Comparison of ENCODE assay signal across 18 cellular contexts in genomic region chr9:123611228-123611627, GRCh38.
DNase-seq lines count a peak whose midpoint lies in the region; ATAC-seq, FAIRE-seq and TF ChIP-seq lines count a peak whose summit lies in the region.
"Had no signal": no experiment of that assay in that cellular context is flagged by ENCODE, and none has a peak within 500 bp of the region (broad histone marks: within the 10 kb centered on the region; RNA-seq: fewer than 3 reads in every experiment).

No MANE protein-coding gene starts in this region.

- intact Hi-C loops in kidney (cut with DNase I) = no loop called here

- no peak overlapping the region for H2AFZ ChIP-seq in GM23248

- DNase-seq in AG09309 (ENCODE audit: low read depth) = peak; percentile 39
- peak; percentile 52 for DNase-seq in GM23248
- DNase-seq in dedifferentiated amniotic fluid mesenchymal stem cell (ENCODE audit: extremely low spot score) = peak; percentile 30
- DNase-seq in kidney = no peak
- DNase-seq in activated CD4-positive, alpha-beta T cell treated with anti-CD3 and anti-CD28 coated beads for 48 hours = no peak
- no peak for DNase-seq in T1000 (lab: John Stamatoyannopoulos, UW)
- DNase-seq: activated naive CD4-positive, alpha-beta T cell treated with Interleukin-2 at 50 U/mL for 16 hours; glutamatergic neuron; mucosa of descending colon; retina; SHP77 treated with DMSO at 0.1 percent for 48 hours had no signal

- no peaks in the 10 kb centered on the region for H3K36me3 ChIP-seq in GM23248 (ENCODE audit: low read depth)
- H3K36me3 ChIP-seq in kidney (ENCODE audit: control insufficient read depth in 1 of 2, insufficient read depth in 2 of 2, low read length in 2 of 2) = no peaks in the 10 kb centered on the region
- H3K36me3 ChIP-seq: thoracic aorta had no signal

- no peaks in the 10 kb centered on the region for H3K79me2 ChIP-seq in GM23248 (ENCODE audit: insufficient read depth)

- no peak overlapping the region for H3K27ac ChIP-seq in GM23248
- peak overlapping the region; percentile 3 to 59 for H3K27ac ChIP-seq in kidney (ENCODE audit: low read depth in 2 of 2, low read length in 2 of 2)
- H3K27ac ChIP-seq: coronary artery, neutrophil, thoracic aorta had no signal

- H3K27me3 ChIP-seq in GM23248 (replicated peaks; ENCODE audit: insufficient read depth) = no peaks in the 10 kb centered on the region
- H3K27me3 ChIP-seq: neutrophil had no signal

- H3K9me2 ChIP-seq in GM23248 (ENCODE audit: insufficient read depth) = no peaks in the 10 kb centered on the region

- H3K4me1 ChIP-seq in GM23248 (ENCODE audit: insufficient read depth) (peaks cover 9% of the 10 kb centered on the region; the same call in 1 of the 2 replicates), kidney (ENCODE audit: control insufficient read depth in 1 of 2, insufficient read depth in 1 of 2, low read depth in 1 of 2, low read length in 2 of 2) (peaks cover 9 to 27% of the 10 kb centered on the region in 2 donors)

- H3K9ac ChIP-seq in GM23248 = no peak overlapping the region
- H3K9ac ChIP-seq in kidney (ENCODE audit: low read length in 2 of 2) = no peak overlapping the region

- no peak overlapping the region for H3K4me3 ChIP-seq in AG09309 (ENCODE audit: control insufficient read depth, low read depth, low read length)
- H3K4me3 ChIP-seq in GM23248 = no peak overlapping the region
- H3K4me3 ChIP-seq in kidney (ENCODE audit: low read length in 2 of 2) = no peak overlapping the region
- H3K4me3 ChIP-seq: coronary artery, mucosa of descending colon, thoracic aorta had no signal

- no peaks in the 10 kb centered on the region for H4K20me1 ChIP-seq in GM23248 (ENCODE audit: insufficient read depth)

- H3K9me3 ChIP-seq in GM23248 (ENCODE audit: low read depth) (no peaks in the 10 kb centered on the region), kidney (ENCODE audit: control insufficient read depth in 1 of 2, low read length in 2 of 2) (no peaks in the 10 kb centered on the region)
- H3K9me3 ChIP-seq: mucosa of descending colon, neutrophil, thoracic aorta had no signal

- no peak for TF ChIP-seq CTCF in AG09309 (IDR thresholded peaks at IDR 0.05; ENCODE audit: control insufficient read depth, insufficient read depth, low read depth, low read length, missing control alignments)
- no peak for TF ChIP-seq CTCF in kidney (IDR thresholded peaks at IDR 0.05; ENCODE audit: borderline replicate concordance, extremely low read depth, insufficient read depth)

- H3K4me2 ChIP-seq in GM23248 (ENCODE audit: unreplicated experiment) = no peak overlapping the region

- WGBS in GM23248 (ENCODE audit: low coverage in 1 of 2, low lambda C conversion rate in 2 of 2, missing lambda C conversion rate in 2 of 2), 2 experiments = 0 to 5% methylated on average over 1 of the region's 1 CpG

- no peak for ATAC-seq in GM21515 (IDR thresholded peaks at IDR 0.05; ENCODE audit: unreplicated experiment)
- no peak for ATAC-seq in HG02870 (IDR thresholded peaks at IDR 0.05; ENCODE audit: unreplicated experiment)
- ATAC-seq: HepG2, left lobe of liver, mucosa of descending colon had no signal

- in situ Hi-C loops in GM23248 (cut with MboI) = no loop called here

- peaks cover 16% of the 10 kb centered on the region; the same call in 1 of the 2 replicates for H3F3A ChIP-seq in GM23248 (ENCODE audit: insufficient read depth)

- peak; percentile 59 for FAIRE-seq in kidney (lab: Jason Lieb, UNC)
- FAIRE-seq: HepG2 had no signal

Comparison
In these comparisons a context has a peak if more than half of its experiments do, and no peak if none do; other contexts are left out.
1. DNase-seq: peak in AG09309 (single experiment), GM23248 (single experiment) and dedifferentiated amniotic fluid mesenchymal stem cell (single experiment); none in kidney (single experiment), activated CD4-positive, alpha-beta T cell treated with anti-CD3 and anti-CD28 coated beads for 48 hours (single experiment) and T1000 (single experiment).